ENCODE assay signal across 12 cellular contexts in the genomic region with DNA sequence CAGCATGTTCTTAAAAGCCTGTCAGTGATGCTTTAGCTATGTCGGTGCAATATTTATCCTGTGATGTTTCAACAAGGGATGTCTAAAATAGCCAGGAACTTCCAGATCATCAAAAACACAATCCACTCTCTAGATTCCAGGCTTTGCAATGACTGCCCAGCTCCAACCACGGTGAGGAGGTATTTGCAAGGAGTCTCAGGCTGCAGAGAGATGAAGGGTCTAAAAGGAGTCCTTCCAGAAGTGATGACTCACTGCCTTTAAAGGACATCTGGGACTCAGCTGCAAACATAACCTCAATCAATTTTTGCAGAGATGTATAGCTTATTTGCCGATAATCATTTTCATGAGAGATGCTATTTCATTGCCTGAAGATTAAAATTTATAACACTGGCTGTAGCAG.
"Had no signal": no experiment of that assay in that cellular context is flagged by ENCODE, and none has a peak within 500 bp of the region (broad histone marks: within the 10 kb centered on the region; RNA-seq: fewer than 3 reads in every experiment).

No MANE protein-coding gene starts in this region.

- H3K4me3 ChIP-seq: breast epithelium, dorsolateral prefrontal cortex, right atrium auricular region, smooth muscle cell, tibial nerve, vagina had no signal

- H3K27me3 ChIP-seq: breast epithelium, dorsolateral prefrontal cortex, right atrium auricular region, tibial nerve, vagina had no signal

- H3K27ac Mint-ChIP-seq: activated naive CD4-positive, alpha-beta T cell treated with anti-CD3 and anti-CD28 coated beads, Interleukin-2, amount 50 U/mL, for 24 hours; stimulated activated effector memory CD8-positive, alpha-beta T cell treated with anti-CD3 and anti-CD28 coated beads, Interleukin-12 subunit alpha, Interleukin-12 subunit beta, amount 100 ng/mL, for 72 hours had no signal

- H3K4me2 ChIP-seq: smooth muscle cell had no signal

- H3K9me3 ChIP-seq: right atrium auricular region, tibial nerve, vagina had no signal

- H3K36me3 ChIP-seq: breast epithelium, right atrium auricular region, tibial nerve, vagina had no signal

- H3K4me1 Mint-ChIP-seq: activated naive CD4-positive, alpha-beta T cell treated with anti-CD3 and anti-CD28 coated beads, Interleukin-2, amount 50 U/mL, for 24 hours; stimulated activated effector memory CD8-positive, alpha-beta T cell treated with anti-CD3 and anti-CD28 coated beads, Interleukin-12 subunit alpha, Interleukin-12 subunit beta, amount 100 ng/mL, for 72 hours had no signal

- H3K27ac ChIP-seq: breast epithelium, dorsolateral prefrontal cortex, right atrium auricular region, vagina had no signal

- H3K4me1 ChIP-seq: breast epithelium, vagina had no signal

- H3K9me3 Mint-ChIP-seq: activated naive CD4-positive, alpha-beta T cell treated with anti-CD3 and anti-CD28 coated beads, Interleukin-2, amount 50 U/mL, for 24 hours; stimulated activated effector memory CD8-positive, alpha-beta T cell treated with anti-CD3 and anti-CD28 coated beads, Interleukin-12 subunit alpha, Interleukin-12 subunit beta, amount 100 ng/mL, for 72 hours had no signal

- H3K4me3 Mint-ChIP-seq: activated naive CD4-positive, alpha-beta T cell treated with anti-CD3 and anti-CD28 coated beads, Interleukin-2, amount 50 U/mL, for 24 hours; stimulated activated effector memory CD8-positive, alpha-beta T cell treated with anti-CD3 and anti-CD28 coated beads, Interleukin-12 subunit alpha, Interleukin-12 subunit beta, amount 100 ng/mL, for 72 hours had no signal

- DNase-seq: activated CD4-positive, alpha-beta T cell treated with anti-CD3 and anti-CD28 coated beads, Interleukin-2, amount 50 U/mL, for 1 hour; amniotic stem cell; dorsolateral prefrontal cortex; midbrain; posterior cingulate gyrus had no signal

- H3K36me3 Mint-ChIP-seq: activated naive CD4-positive, alpha-beta T cell treated with anti-CD3 and anti-CD28 coated beads, Interleukin-2, amount 50 U/mL, for 24 hours; stimulated activated effector memory CD8-positive, alpha-beta T cell treated with anti-CD3 and anti-CD28 coated beads, Interleukin-12 subunit alpha, Interleukin-12 subunit beta, amount 100 ng/mL, for 72 hours had no signal
